Comparison of ENCODE assay signal across 8 cellular contexts in genomic region chr14:99272669-99273024, GRCh38. TPM values are rescaled to one million over a fixed set of nuclear protein-coding genes. Genes with fewer than 3 reads are reported as not detected.
DNase-seq lines count a peak whose midpoint lies in the region; ATAC-seq, FAIRE-seq and TF ChIP-seq lines count a peak whose summit lies in the region.

No MANE protein-coding gene starts in this region.

- TF ChIP-seq CTCF in cardiac muscle cell (IDR thresholded peaks at IDR 0.05; ENCODE audit: low read depth, low read length): no peak
- TF ChIP-seq CTCF in type B pancreatic cell (conservative IDR thresholded peaks at IDR 0.05): no peak

- no peaks in the 10 kb centered on the region for H3K9me3 Mint-ChIP-seq in activated CD8-positive, alpha-beta T cell treated with anti-CD3 and anti-CD28 coated beads, Interleukin-2, amount 10 ng/mL, durations not matched to agents 7 days and 5 days (ENCODE audit: insufficient read depth)
- H3K9me3 Mint-ChIP-seq in immature natural killer cell (no peaks in the 10 kb centered on the region), type B pancreatic cell (no peaks in the 10 kb centered on the region)

- intact Hi-C loops in left cardiac atrium (cut with DNase I): no loop called here

- no peak overlapping the region for H3K27ac ChIP-seq in cardiac muscle cell

- DNase-seq in cardiac muscle cell (ENCODE audit: low read depth in 1 of 2, low spot score in 1 of 2) (no peak), left cardiac atrium (no peak), immature natural killer cell (no peak), type B pancreatic cell (ENCODE audit: extremely low spot score, unreplicated experiment) (no peak), occipital lobe (lab: John Stamatoyannopoulos, UW) (no peak), GM12891 (ENCODE audit: insufficient read length, low spot score) (no peak)
- DNase-seq in activated CD8-positive, alpha-beta T cell treated with anti-CD3 and anti-CD28 coated beads, Interleukin-2, amount 10 ng/mL, durations not matched to agents 7 days and 5 days: no peak

- peaks cover 9% of the 10 kb centered on the region for H3K4me1 ChIP-seq in cardiac muscle cell (ENCODE audit: low read depth)

- H3K36me3 Mint-ChIP-seq in activated CD8-positive, alpha-beta T cell treated with anti-CD3 and anti-CD28 coated beads, Interleukin-2, amount 10 ng/mL, durations not matched to agents 7 days and 5 days (ENCODE audit: low read depth): peaks cover 28% of the 10 kb centered on the region
- H3K36me3 Mint-ChIP-seq in immature natural killer cell: peaks cover 0 to 5% (median 0%) of the 10 kb centered on the region in 3 donors
- H3K36me3 Mint-ChIP-seq in type B pancreatic cell: no peaks in the 10 kb centered on the region

- no peak for ATAC-seq in left cardiac atrium
- ATAC-seq in activated CD8-positive, alpha-beta T cell treated with anti-CD3 and anti-CD28 coated beads, Interleukin-2, amount 10 ng/mL, durations not matched to agents 7 days and 5 days: no peak
- no peak for ATAC-seq in GM21737 (IDR thresholded peaks at IDR 0.05; ENCODE audit: unreplicated experiment)

- POLR2A ChIA-PET in activated CD8-positive, alpha-beta T cell treated with anti-CD3 and anti-CD28 coated beads, Interleukin-2, amount 10 ng/mL, durations not matched to agents 7 days and 5 days (lab: Charles Lee): interaction anchor here (0.6 to 20.3 kb wide), 19 partner anchors 11 to 1295 kb away, joined by 3 to 767 read pairs (median 5); partner anchors contain the start of gene SETD3

- H3K4me3 ChIP-seq in cardiac muscle cell: peak overlapping the region; percentile 65

- H3K27ac Mint-ChIP-seq in activated CD8-positive, alpha-beta T cell treated with anti-CD3 and anti-CD28 coated beads, Interleukin-2, amount 10 ng/mL, durations not matched to agents 7 days and 5 days: peak overlapping the region; percentile 93
- H3K27ac Mint-ChIP-seq in immature natural killer cell: peak overlapping the region; percentile 77 to 97 (median 90)
- peak overlapping the region; percentile 83 for H3K27ac Mint-ChIP-seq in type B pancreatic cell

- H3K4me3 Mint-ChIP-seq in activated CD8-positive, alpha-beta T cell treated with anti-CD3 and anti-CD28 coated beads, Interleukin-2, amount 10 ng/mL, durations not matched to agents 7 days and 5 days: peak overlapping the region; percentile 88
- H3K4me3 Mint-ChIP-seq in immature natural killer cell: peak overlapping the region; percentile 96 to 99 (median 98)
- H3K4me3 Mint-ChIP-seq in type B pancreatic cell: peak overlapping the region; percentile 91

- peaks cover 21% of the 10 kb centered on the region for H3K27me3 Mint-ChIP-seq in activated CD8-positive, alpha-beta T cell treated with anti-CD3 and anti-CD28 coated beads, Interleukin-2, amount 10 ng/mL, durations not matched to agents 7 days and 5 days (ENCODE audit: low read depth)
- H3K27me3 Mint-ChIP-seq in immature natural killer cell (ENCODE audit: low read depth in 3 of 3) (peaks cover 11 to 29% (median 22%) of the 10 kb centered on the region in 3 donors), type B pancreatic cell (peaks cover 68% of the 10 kb centered on the region)

- no peaks in the 10 kb centered on the region for H3K36me3 ChIP-seq in cardiac muscle cell

- TF ChIP-seq POLR2A in GM12891 (IDR thresholded peaks at IDR 0.05; ENCODE audit: low read depth, low read length): no peak

- FAIRE-seq in GM12891 (lab: Jason Lieb, UNC): no peak

- H3K9me3 ChIP-seq in cardiac muscle cell (ENCODE audit: low read depth): no peaks in the 10 kb centered on the region

- H3K4me1 Mint-ChIP-seq in activated CD8-positive, alpha-beta T cell treated with anti-CD3 and anti-CD28 coated beads, Interleukin-2, amount 10 ng/mL, durations not matched to agents 7 days and 5 days (ENCODE audit: low read depth): peaks cover 28% of the 10 kb centered on the region
- H3K4me1 Mint-ChIP-seq in immature natural killer cell: peaks cover 59 to 77% of the 10 kb centered on the region in 2 donors
- peaks cover 36% of the 10 kb centered on the region for H3K4me1 Mint-ChIP-seq in type B pancreatic cell (ENCODE audit: unreplicated experiment)

- CTCF ChIA-PET in activated CD8-positive, alpha-beta T cell treated with anti-CD3 and anti-CD28 coated beads, Interleukin-2, amount 10 ng/mL, durations not matched to agents 7 days and 5 days (lab: Charles Lee): interaction anchor here (0.6 to 13.9 kb wide), 11 partner anchors 11 to 1295 kb away, joined by 3 to 373 read pairs (median 4); no protein-coding TSS in a partner anchor

- H3K27me3 ChIP-seq in cardiac muscle cell: peaks cover 83% of the 10 kb centered on the region

TF ChIP-seq in GM12891, 5 proteins besides CTCF, POLR2A, EP300 and RAD21:
- no peak for TF ChIP-seq POU2F2 (IDR thresholded peaks at IDR 0.05; ENCODE audit: low read depth, low read length)
- TF ChIP-seq TAF1 (IDR thresholded peaks at IDR 0.05; ENCODE audit: low read depth, low read length): no peak
- no peak for TF ChIP-seq POLR2AphosphoS5 (IDR thresholded peaks at IDR 0.05; ENCODE audit: low read depth, low read length)
- TF ChIP-seq PAX5 (IDR thresholded peaks at IDR 0.05; ENCODE audit: insufficient read depth, low read length, severe bottlenecking): no peak
- TF ChIP-seq SPI1 (IDR thresholded peaks at IDR 0.05; ENCODE audit: low read depth, low read length): no peak

RNA-seq across cellular contexts. Expression of gene BCL11B, which starts 0.7 kb away (rescaled TPM):
- total RNA-seq in cardiac muscle cell (1.7 and 2.8 TPM in 2 replicates), left cardiac atrium (under 1 TPM; 0.29 to 0.59 TPM), type B pancreatic cell (ENCODE audit: low replicate concordance) (11.4 and 32.0 TPM in 2 replicates), occipital lobe (27.0 TPM)
- polyA plus RNA-seq in cardiac muscle cell (0.04 and 0.57 TPM in 2 replicates), immature natural killer cell (1 to 10 TPM in 2 of 3 donors, under 1 TPM in 1; 0.75 to 3.1 (median 1.0) TPM)
- total RNA-seq in activated CD8-positive, alpha-beta T cell treated with anti-CD3 and anti-CD28 coated beads, Interleukin-2, amount 10 ng/mL, durations not matched to agents 7 days and 5 days: 10 to 100 TPM; 68.6 to 70.6 TPM
- polyA plus RNA-seq in GM12891 (2012; ENCODE audit: low read depth, missing spikeins): 0.14 TPM
